ENCODE assay signal across 8 cellular contexts in genomic region chr6:155142902-155143609, GRCh38.
DNase-seq lines count a peak whose midpoint lies in the region; ATAC-seq and TF ChIP-seq lines count a peak whose summit lies in the region.

No MANE protein-coding gene starts in this region.

- no peaks in the 10 kb centered on the region for H3K36me3 ChIP-seq in lower lobe of right lung

- ATAC-seq in GM21360 (IDR thresholded peaks at IDR 0.05; ENCODE audit: unreplicated experiment): peak; percentile 50
- no peak for ATAC-seq in lower lobe of right lung
- no peak for ATAC-seq in HG03571 (IDR thresholded peaks at IDR 0.05; ENCODE audit: unreplicated experiment)
- ATAC-seq in HG03175 (IDR thresholded peaks at IDR 0.05; ENCODE audit: unreplicated experiment): no peak

- DNase-seq in ACHN (peak; percentile 25), lower lobe of right lung (no peak), NCI-H526 treated with DMSO at 0.1 percent for 48 hours (lab: John Stamatoyannopoulos, UW) (no peak)
- DNase-seq in stimulated activated CD4-positive, alpha-beta T cell treated with anti-CD3 and anti-CD28 coated beads, Interleukin-15, amount 100 ng/mL, for 24 hours: no peak

- no peaks in the 10 kb centered on the region for H3K9me3 ChIP-seq in lower lobe of right lung

- in situ Hi-C loops in ACHN (cut with HindIII; ENCODE audit: low pct_ligation_motif_present, low pct_unique_long_range_greater_than_20kb, low sequenced_read_pairs): no loop called here

- no peak overlapping the region for H3K27ac ChIP-seq in lower lobe of right lung

- H3K27me3 ChIP-seq in lower lobe of right lung (ENCODE audit: low read depth): no peaks in the 10 kb centered on the region

- H3K27ac Mint-ChIP-seq in activated naive CD8-positive, alpha-beta T cell: peak overlapping the region; percentile 82

- no peaks in the 10 kb centered on the region for H3K9me3 Mint-ChIP-seq in activated naive CD8-positive, alpha-beta T cell (ENCODE audit: low read depth)

- TF ChIP-seq CTCF in lower lobe of right lung (IDR thresholded peaks at IDR 0.05): no peak

- H3K4me1 ChIP-seq in lower lobe of right lung: peaks cover 15% of the 10 kb centered on the region

- intact Hi-C loops in lower lobe of right lung (cut with DNase I): no loop called here

- peaks cover 13% of the 10 kb centered on the region for H3K36me3 Mint-ChIP-seq in activated naive CD8-positive, alpha-beta T cell

- peak overlapping the region; percentile 0 for H3K4me3 ChIP-seq in lower lobe of right lung

- no peaks in the 10 kb centered on the region for H3K27me3 Mint-ChIP-seq in activated naive CD8-positive, alpha-beta T cell

- H3K4me1 Mint-ChIP-seq in activated naive CD8-positive, alpha-beta T cell (ENCODE audit: low read depth): peaks cover 25% of the 10 kb centered on the region

- H3K4me3 Mint-ChIP-seq in activated naive CD8-positive, alpha-beta T cell: peak overlapping the region; percentile 67
